ENCODE assay signal across 1 cellular context in genomic region chr2:36967236-36967876, GRCh38.
TF ChIP-seq lines count a peak whose summit lies in the region.

No MANE protein-coding gene starts in this region.

TF ChIP-seq in HepG2, 621 proteins besides CTCF, POLR2A, EP300 and RAD21 (continued from another document):
- TF ChIP-seq, protein P1, sequence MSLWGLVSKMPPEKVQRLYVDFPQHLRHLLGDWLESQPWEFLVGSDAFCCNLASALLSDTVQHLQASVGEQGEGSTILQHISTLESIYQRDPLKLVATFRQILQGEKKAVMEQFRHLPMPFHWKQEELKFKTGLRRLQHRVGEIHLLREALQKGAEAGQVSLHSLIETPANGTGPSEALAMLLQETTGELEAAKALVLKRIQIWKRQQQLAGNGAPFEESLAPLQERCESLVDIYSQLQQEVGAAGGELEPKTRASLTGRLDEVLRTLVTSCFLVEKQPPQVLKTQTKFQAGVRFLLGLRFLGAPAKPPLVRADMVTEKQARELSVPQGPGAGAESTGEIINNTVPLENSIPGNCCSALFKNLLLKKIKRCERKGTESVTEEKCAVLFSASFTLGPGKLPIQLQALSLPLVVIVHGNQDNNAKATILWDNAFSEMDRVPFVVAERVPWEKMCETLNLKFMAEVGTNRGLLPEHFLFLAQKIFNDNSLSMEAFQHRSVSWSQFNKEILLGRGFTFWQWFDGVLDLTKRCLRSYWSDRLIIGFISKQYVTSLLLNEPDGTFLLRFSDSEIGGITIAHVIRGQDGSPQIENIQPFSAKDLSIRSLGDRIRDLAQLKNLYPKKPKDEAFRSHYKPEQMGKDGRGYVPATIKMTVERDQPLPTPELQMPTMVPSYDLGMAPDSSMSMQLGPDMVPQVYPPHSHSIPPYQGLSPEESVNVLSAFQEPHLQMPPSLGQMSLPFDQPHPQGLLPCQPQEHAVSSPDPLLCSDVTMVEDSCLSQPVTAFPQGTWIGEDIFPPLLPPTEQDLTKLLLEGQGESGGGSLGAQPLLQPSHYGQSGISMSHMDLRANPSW (CRISPR knock-in tag; IDR thresholded peaks at IDR 0.05; ENCODE audit: borderline replicate concordance): no peak
- peak; percentile 46 for TF ChIP-seq HOXA9 (CRISPR knock-in tag; IDR thresholded peaks at IDR 0.05; ENCODE audit: borderline replicate concordance)
- peak; percentile 10; the same call in 1 of the 2 replicates for TF ChIP-seq ZNF3 (CRISPR knock-in tag; IDR thresholded peaks at IDR 0.05)
- TF ChIP-seq ZBTB3 (CRISPR knock-in tag; IDR thresholded peaks at IDR 0.05; ENCODE audit: borderline replicate concordance, low read depth): no peak
- no peak for TF ChIP-seq MAZ (IDR thresholded peaks at IDR 0.05; ENCODE audit: borderline replicate concordance, low read depth, low read length)
- TF ChIP-seq MAZ (CRISPR knock-in tag; IDR thresholded peaks at IDR 0.05; ENCODE audit: low read depth): no peak
- TF ChIP-seq, protein P2, sequence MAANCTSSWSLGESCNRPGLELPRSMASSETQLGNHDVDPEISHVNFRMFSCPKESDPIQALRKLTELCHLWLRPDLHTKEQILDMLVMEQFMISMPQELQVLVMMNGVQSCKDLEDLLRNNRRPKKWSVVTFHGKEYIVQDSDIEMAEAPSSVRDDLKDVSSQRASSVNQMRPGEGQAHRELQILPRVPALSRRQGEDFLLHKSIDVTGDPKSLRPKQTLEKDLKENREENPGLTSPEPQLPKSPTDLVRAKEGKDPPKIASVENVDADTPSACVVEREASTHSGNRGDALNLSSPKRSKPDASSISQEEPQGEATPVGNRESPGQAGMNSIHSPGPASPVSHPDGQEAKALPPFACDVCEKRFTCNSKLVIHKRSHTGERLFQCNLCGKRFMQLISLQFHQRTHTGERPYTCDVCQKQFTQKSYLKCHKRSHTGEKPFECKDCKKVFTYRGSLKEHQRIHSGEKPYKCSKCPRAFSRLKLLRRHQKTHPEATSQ (CRISPR knock-in tag; IDR thresholded peaks at IDR 0.05; ENCODE audit: borderline replicate concordance): no peak
- TF ChIP-seq SMAD3 (CRISPR knock-in tag; IDR thresholded peaks at IDR 0.05): no peak; the same call in 1 of the 2 replicates
- no peak for TF ChIP-seq ZNF292 (CRISPR knock-in tag; IDR thresholded peaks at IDR 0.05; ENCODE audit: borderline replicate concordance, low read depth)
- TF ChIP-seq KDM5B (CRISPR knock-in tag; IDR thresholded peaks at IDR 0.05; ENCODE audit: borderline replicate concordance): no peak
- no peak for TF ChIP-seq MIER3 (CRISPR knock-in tag; IDR thresholded peaks at IDR 0.05; ENCODE audit: borderline replicate concordance)
- TF ChIP-seq ARNTL (CRISPR knock-in tag; IDR thresholded peaks at IDR 0.05): no peak
- TF ChIP-seq ATF7 (IDR thresholded peaks at IDR 0.05): no peak
- TF ChIP-seq ATF7 (CRISPR knock-in tag; IDR thresholded peaks at IDR 0.05): no peak
- TF ChIP-seq TFAP4 (IDR thresholded peaks at IDR 0.05; ENCODE audit: borderline replicate concordance, low read depth): peak; percentile 37; the same call in 1 of the 2 replicates
- TF ChIP-seq, protein P3, sequence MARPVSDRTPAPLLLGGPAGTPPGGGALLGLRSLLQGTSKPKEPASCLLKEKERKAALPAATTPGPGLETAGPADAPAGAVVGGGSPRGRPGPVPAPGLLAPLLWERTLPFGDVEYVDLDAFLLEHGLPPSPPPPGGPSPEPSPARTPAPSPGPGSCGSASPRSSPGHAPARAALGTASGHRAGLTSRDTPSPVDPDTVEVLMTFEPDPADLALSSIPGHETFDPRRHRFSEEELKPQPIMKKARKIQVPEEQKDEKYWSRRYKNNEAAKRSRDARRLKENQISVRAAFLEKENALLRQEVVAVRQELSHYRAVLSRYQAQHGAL (CRISPR knock-in tag; IDR thresholded peaks at IDR 0.05; ENCODE audit: not compliant biosample characterization): no peak
- no peak for TF ChIP-seq AGO2 (optimal IDR thresholded peaks at IDR 0.05; ENCODE audit: low read depth, low read length)
- no peak for TF ChIP-seq ZNF232 (CRISPR knock-in tag; IDR thresholded peaks at IDR 0.05; ENCODE audit: borderline replicate concordance)
- TF ChIP-seq PHF21A (CRISPR knock-in tag; IDR thresholded peaks at IDR 0.05): peak; percentile 60; the same call in 1 of the 2 replicates
- TF ChIP-seq ZBTB38 (CRISPR knock-in tag; IDR thresholded peaks at IDR 0.05): no peak
- TF ChIP-seq NFRKB (IDR thresholded peaks at IDR 0.05): no peak
- no peak for TF ChIP-seq ZBTB42 (CRISPR knock-in tag; IDR thresholded peaks at IDR 0.05)
- TF ChIP-seq DNMT3B (CRISPR knock-in tag; conservative IDR thresholded peaks at IDR 0.05): 0 out of 2 replicates have a peak, but pooled peaks have one; percentile 58
- TF ChIP-seq, protein P4, sequence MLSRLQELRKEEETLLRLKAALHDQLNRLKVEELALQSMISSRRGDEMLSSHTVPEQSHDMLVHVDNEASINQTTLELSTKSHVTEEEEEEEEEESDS (CRISPR knock-in tag; IDR thresholded peaks at IDR 0.05; ENCODE audit: borderline replicate concordance): no peak
- TF ChIP-seq, protein P5, sequence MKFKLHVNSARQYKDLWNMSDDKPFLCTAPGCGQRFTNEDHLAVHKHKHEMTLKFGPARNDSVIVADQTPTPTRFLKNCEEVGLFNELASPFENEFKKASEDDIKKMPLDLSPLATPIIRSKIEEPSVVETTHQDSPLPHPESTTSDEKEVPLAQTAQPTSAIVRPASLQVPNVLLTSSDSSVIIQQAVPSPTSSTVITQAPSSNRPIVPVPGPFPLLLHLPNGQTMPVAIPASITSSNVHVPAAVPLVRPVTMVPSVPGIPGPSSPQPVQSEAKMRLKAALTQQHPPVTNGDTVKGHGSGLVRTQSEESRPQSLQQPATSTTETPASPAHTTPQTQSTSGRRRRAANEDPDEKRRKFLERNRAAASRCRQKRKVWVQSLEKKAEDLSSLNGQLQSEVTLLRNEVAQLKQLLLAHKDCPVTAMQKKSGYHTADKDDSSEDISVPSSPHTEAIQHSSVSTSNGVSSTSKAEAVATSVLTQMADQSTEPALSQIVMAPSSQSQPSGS (CRISPR knock-in tag; IDR thresholded peaks at IDR 0.05): peak; percentile 52; the same call in 1 of the 2 replicates
- no peak for TF ChIP-seq MXI1 (IDR thresholded peaks at IDR 0.05; ENCODE audit: borderline replicate concordance, low read depth, low read length)
- TF ChIP-seq, protein P6, sequence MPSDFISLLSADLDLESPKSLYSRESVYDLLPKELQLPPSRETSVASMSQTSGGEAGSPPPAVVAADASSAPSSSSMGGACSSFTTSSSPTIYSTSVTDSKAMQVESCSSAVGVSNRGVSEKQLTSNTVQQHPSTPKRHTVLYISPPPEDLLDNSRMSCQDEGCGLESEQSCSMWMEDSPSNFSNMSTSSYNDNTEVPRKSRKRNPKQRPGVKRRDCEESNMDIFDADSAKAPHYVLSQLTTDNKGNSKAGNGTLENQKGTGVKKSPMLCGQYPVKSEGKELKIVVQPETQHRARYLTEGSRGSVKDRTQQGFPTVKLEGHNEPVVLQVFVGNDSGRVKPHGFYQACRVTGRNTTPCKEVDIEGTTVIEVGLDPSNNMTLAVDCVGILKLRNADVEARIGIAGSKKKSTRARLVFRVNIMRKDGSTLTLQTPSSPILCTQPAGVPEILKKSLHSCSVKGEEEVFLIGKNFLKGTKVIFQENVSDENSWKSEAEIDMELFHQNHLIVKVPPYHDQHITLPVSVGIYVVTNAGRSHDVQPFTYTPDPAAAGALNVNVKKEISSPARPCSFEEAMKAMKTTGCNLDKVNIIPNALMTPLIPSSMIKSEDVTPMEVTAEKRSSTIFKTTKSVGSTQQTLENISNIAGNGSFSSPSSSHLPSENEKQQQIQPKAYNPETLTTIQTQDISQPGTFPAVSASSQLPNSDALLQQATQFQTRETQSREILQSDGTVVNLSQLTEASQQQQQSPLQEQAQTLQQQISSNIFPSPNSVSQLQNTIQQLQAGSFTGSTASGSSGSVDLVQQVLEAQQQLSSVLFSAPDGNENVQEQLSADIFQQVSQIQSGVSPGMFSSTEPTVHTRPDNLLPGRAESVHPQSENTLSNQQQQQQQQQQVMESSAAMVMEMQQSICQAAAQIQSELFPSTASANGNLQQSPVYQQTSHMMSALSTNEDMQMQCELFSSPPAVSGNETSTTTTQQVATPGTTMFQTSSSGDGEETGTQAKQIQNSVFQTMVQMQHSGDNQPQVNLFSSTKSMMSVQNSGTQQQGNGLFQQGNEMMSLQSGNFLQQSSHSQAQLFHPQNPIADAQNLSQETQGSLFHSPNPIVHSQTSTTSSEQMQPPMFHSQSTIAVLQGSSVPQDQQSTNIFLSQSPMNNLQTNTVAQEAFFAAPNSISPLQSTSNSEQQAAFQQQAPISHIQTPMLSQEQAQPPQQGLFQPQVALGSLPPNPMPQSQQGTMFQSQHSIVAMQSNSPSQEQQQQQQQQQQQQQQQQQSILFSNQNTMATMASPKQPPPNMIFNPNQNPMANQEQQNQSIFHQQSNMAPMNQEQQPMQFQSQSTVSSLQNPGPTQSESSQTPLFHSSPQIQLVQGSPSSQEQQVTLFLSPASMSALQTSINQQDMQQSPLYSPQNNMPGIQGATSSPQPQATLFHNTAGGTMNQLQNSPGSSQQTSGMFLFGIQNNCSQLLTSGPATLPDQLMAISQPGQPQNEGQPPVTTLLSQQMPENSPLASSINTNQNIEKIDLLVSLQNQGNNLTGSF (CRISPR knock-in tag; IDR thresholded peaks at IDR 0.05): no peak
- no peak for TF ChIP-seq NONO (IDR thresholded peaks at IDR 0.05)
- no peak for TF ChIP-seq NONO (CRISPR knock-in tag; conservative IDR thresholded peaks at IDR 0.05)
- TF ChIP-seq NCOR1 (IDR thresholded peaks at IDR 0.05; ENCODE audit: borderline replicate concordance, low read length): peak; percentile 12; the same call in 1 of the 2 replicates
- TF ChIP-seq ZNF367 (CRISPR knock-in tag; IDR thresholded peaks at IDR 0.05; ENCODE audit: borderline replicate concordance): no peak
- 0 out of 2 replicates have a peak, but pooled peaks have one; percentile 15 for TF ChIP-seq ZNF124 (CRISPR knock-in tag; IDR thresholded peaks at IDR 0.05)
- TF ChIP-seq ZNF205 (CRISPR knock-in tag; IDR thresholded peaks at IDR 0.05): no peak
- peak; percentile 51; the same call in 1 of the 2 replicates for TF ChIP-seq RARA (CRISPR knock-in tag; IDR thresholded peaks at IDR 0.05)
- 0 out of 2 replicates have a peak, but pooled peaks have one; percentile 30 for TF ChIP-seq SP140L (CRISPR knock-in tag; IDR thresholded peaks at IDR 0.05; ENCODE audit: borderline replicate concordance)
- TF ChIP-seq CC2D1A (CRISPR knock-in tag; IDR thresholded peaks at IDR 0.05): no peak
- TF ChIP-seq SETDB1 (CRISPR knock-in tag; IDR thresholded peaks at IDR 0.05; ENCODE audit: borderline replicate concordance): no peak
- TF ChIP-seq ZNF136 (CRISPR knock-in tag; IDR thresholded peaks at IDR 0.05; ENCODE audit: low read depth): 0 out of 2 replicates have a peak, but pooled peaks have one; percentile 21
- TF ChIP-seq CAMTA2 (CRISPR knock-in tag; IDR thresholded peaks at IDR 0.05; ENCODE audit: borderline replicate concordance): no peak
- TF ChIP-seq RXRA (CRISPR knock-in tag; IDR thresholded peaks at IDR 0.05): no peak
- no peak for TF ChIP-seq ZNF451 (CRISPR knock-in tag; IDR thresholded peaks at IDR 0.05)
- no peak for TF ChIP-seq ZIK1 (CRISPR knock-in tag; IDR thresholded peaks at IDR 0.05; ENCODE audit: borderline replicate concordance, low read depth)
- TF ChIP-seq IRF1 (CRISPR knock-in tag; IDR thresholded peaks at IDR 0.05; ENCODE audit: low read depth): no peak
